In genomic region chr10:97464226-97464625, GRCh38 we compare ENCODE assay signal across 1 cellular context.
TF ChIP-seq lines count a peak whose summit lies in the region.

No MANE protein-coding gene starts in this region.

TF ChIP-seq in SK-N-SH treated with all-trans-retinoic acid at 6 μM for 48 hours, 23 proteins besides CTCF, POLR2A, EP300 and RAD21:
- TF ChIP-seq TSHZ2 (CRISPR knock-in tag; IDR thresholded peaks at IDR 0.05) (no peak), PPARA (CRISPR knock-in tag; IDR thresholded peaks at IDR 0.05; ENCODE audit: borderline replicate concordance) (no peak), GLIS3 (CRISPR knock-in tag; IDR thresholded peaks at IDR 0.05) (no peak), TOX (CRISPR knock-in tag; IDR thresholded peaks at IDR 0.05; ENCODE audit: borderline replicate concordance) (no peak), ZNF70 (CRISPR knock-in tag; IDR thresholded peaks at IDR 0.05) (no peak), CSRNP3 (CRISPR knock-in tag; IDR thresholded peaks at IDR 0.05) (no peak), TCF4 (CRISPR knock-in tag; IDR thresholded peaks at IDR 0.05; ENCODE audit: borderline replicate concordance) (no peak), ZNF565 (CRISPR knock-in tag; conservative IDR thresholded peaks at IDR 0.05; ENCODE audit: low read depth) (no peak), ESRRG (CRISPR knock-in tag; IDR thresholded peaks at IDR 0.05) (no peak), CSDC2 (CRISPR knock-in tag; IDR thresholded peaks at IDR 0.05) (no peak), ARNTL (CRISPR knock-in tag; IDR thresholded peaks at IDR 0.05; ENCODE audit: borderline replicate concordance, low read depth) (no peak), ZFP3 (CRISPR knock-in tag; IDR thresholded peaks at IDR 0.05) (no peak), ZFP30 (CRISPR knock-in tag; IDR thresholded peaks at IDR 0.05) (no peak), BACH2 (CRISPR knock-in tag; IDR thresholded peaks at IDR 0.05; ENCODE audit: borderline replicate concordance) (no peak), SNAI2 (CRISPR knock-in tag; IDR thresholded peaks at IDR 0.05) (no peak)
